1 cellular context compared by ENCODE assay signal in genomic region chr13:26025196-26025595, GRCh38.
TF ChIP-seq lines count a peak whose summit lies in the region.

No MANE protein-coding gene starts in this region.

TF ChIP-seq in H1, 55 proteins besides CTCF, POLR2A, EP300 and RAD21 (continued from another document):
- TF ChIP-seq USF2 (IDR thresholded peaks at IDR 0.05; ENCODE audit: low read length): 0 out of 2 replicates have a peak, but pooled peaks have one; percentile 12
- no peak for TF ChIP-seq GABPA (IDR thresholded peaks at IDR 0.05; ENCODE audit: borderline replicate concordance, insufficient read depth, low read length)
- no peak for TF ChIP-seq RNF2 (IDR thresholded peaks at IDR 0.05; ENCODE audit: borderline replicate concordance, low read depth, low read length, missing control alignments, poor library complexity, severe bottlenecking)
